In the genomic region with DNA sequence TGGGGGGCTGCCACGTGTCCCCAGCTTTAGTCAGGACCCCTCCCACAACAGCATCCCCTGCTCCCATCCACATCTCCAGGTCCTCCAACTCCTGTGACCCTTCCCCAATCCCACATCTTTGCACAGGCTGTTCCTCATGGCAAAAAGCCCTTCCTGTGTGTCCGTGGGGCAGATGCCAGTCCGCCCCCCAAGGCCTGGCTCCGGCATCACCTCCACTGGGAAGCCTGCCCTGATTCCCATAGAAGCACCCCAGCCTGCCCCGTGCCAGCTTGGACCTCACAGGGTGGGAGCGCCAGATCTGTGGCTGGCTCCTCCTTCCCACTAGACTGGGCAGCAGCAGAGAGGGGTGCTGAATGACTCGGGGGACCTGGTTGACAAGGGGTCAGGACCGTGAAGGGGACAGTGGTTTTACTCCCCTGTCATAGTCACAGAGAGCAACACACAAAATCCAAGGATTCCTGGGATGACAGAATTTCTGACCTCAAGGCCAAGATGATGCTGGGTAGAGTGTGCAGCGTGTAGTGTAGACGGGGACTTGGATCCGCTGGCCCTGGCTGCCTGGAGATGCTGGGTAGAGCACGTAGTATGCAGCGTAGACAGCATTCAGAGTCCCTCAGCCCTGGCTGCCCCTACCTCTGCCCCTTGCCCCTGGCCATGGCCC, we compare ENCODE assay signal across 2 cellular contexts.
TF ChIP-seq lines count a peak whose summit lies in the region.

No MANE protein-coding gene starts in this region.

TF ChIP-seq in GM23338, 12 proteins besides CTCF, POLR2A, EP300 and RAD21 (continues in another document):
- no peak for TF ChIP-seq STAT1 (IDR thresholded peaks at IDR 0.05; ENCODE audit: unreplicated experiment)
- no peak for TF ChIP-seq ZNF114 (CRISPR knock-in tag; IDR thresholded peaks at IDR 0.05)
- TF ChIP-seq ZNF331 (CRISPR knock-in tag; IDR thresholded peaks at IDR 0.05; ENCODE audit: low read depth): no peak
- no peak for TF ChIP-seq CREB1 (CRISPR knock-in tag; IDR thresholded peaks at IDR 0.05; ENCODE audit: low read depth)
- no peak for TF ChIP-seq NANOG (IDR thresholded peaks at IDR 0.05; ENCODE audit: borderline replicate concordance)
- TF ChIP-seq, protein P1, sequence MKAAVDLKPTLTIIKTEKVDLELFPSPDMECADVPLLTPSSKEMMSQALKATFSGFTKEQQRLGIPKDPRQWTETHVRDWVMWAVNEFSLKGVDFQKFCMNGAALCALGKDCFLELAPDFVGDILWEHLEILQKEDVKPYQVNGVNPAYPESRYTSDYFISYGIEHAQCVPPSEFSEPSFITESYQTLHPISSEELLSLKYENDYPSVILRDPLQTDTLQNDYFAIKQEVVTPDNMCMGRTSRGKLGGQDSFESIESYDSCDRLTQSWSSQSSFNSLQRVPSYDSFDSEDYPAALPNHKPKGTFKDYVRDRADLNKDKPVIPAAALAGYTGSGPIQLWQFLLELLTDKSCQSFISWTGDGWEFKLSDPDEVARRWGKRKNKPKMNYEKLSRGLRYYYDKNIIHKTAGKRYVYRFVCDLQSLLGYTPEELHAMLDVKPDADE (IDR thresholded peaks at IDR 0.05): no peak
- TF ChIP-seq EZH2 (IDR thresholded peaks at IDR 0.05; ENCODE audit: low read depth, unreplicated experiment): no peak
- no peak for TF ChIP-seq POLR2AphosphoS5 (IDR thresholded peaks at IDR 0.05; ENCODE audit: low read depth)
- TF ChIP-seq JUNB (IDR thresholded peaks at IDR 0.05; ENCODE audit: unreplicated experiment): no peak
- TF ChIP-seq, protein P2, sequence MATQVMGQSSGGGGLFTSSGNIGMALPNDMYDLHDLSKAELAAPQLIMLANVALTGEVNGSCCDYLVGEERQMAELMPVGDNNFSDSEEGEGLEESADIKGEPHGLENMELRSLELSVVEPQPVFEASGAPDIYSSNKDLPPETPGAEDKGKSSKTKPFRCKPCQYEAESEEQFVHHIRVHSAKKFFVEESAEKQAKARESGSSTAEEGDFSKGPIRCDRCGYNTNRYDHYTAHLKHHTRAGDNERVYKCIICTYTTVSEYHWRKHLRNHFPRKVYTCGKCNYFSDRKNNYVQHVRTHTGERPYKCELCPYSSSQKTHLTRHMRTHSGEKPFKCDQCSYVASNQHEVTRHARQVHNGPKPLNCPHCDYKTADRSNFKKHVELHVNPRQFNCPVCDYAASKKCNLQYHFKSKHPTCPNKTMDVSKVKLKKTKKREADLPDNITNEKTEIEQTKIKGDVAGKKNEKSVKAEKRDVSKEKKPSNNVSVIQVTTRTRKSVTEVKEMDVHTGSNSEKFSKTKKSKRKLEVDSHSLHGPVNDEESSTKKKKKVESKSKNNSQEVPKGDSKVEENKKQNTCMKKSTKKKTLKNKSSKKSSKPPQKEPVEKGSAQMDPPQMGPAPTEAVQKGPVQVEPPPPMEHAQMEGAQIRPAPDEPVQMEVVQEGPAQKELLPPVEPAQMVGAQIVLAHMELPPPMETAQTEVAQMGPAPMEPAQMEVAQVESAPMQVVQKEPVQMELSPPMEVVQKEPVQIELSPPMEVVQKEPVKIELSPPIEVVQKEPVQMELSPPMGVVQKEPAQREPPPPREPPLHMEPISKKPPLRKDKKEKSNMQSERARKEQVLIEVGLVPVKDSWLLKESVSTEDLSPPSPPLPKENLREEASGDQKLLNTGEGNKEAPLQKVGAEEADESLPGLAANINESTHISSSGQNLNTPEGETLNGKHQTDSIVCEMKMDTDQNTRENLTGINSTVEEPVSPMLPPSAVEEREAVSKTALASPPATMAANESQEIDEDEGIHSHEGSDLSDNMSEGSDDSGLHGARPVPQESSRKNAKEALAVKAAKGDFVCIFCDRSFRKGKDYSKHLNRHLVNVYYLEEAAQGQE (IDR thresholded peaks at IDR 0.05; ENCODE audit: unreplicated experiment): no peak

TF ChIP-seq in GM12878, 131 proteins besides CTCF, POLR2A, EP300 and RAD21:
- no peak for TF ChIP-seq PAX8 (IDR thresholded peaks at IDR 0.05)
- no peak for TF ChIP-seq EGR1 (IDR thresholded peaks at IDR 0.05; ENCODE audit: borderline replicate concordance in 1 of 2, low read depth in 2 of 2, low read length in 2 of 2)
TF ChIP-seq in GM12878: peak in this region for 0.
